In the genomic region with DNA sequence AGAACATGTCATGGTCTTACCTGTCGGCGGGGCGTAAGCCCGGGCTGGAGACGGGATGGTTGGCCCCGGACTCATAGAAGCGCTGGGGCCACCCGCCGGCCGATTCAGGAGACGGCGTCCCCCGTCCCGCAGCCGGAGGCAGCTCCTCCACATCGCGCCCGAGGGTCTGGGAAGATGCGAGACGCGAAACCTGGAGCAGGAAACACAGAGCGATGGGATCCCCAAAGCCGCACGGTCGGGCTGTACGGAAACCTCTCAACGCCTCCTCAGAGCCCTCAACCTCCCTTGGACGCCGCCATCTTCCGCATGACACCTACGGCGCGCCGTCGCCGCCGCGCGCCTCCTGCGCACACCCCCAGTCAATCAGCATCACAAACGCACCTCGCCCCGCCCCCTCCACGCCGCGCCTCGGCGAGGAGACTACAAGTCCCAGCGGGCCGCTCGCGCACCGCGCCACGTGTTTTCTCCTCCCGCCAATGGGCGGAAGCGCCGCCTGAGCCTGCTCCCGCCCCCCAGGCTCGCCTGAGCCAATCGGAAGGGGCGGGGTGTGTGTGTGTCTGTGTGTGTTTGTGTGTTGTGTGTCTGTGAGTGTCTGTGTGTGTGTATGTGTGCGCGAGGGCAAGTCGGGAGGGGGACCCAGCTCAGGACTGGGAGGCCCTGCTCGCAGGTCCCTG, we compare ENCODE assay signal across 8 cellular contexts. TPM values are rescaled to one million over a fixed set of nuclear protein-coding genes. Genes with fewer than 3 reads are reported as not detected.
DNase-seq lines count a peak whose midpoint lies in the region; ATAC-seq, FAIRE-seq and TF ChIP-seq lines count a peak whose summit lies in the region.

TSS of gene ATPAF2 (minus strand) at position 308 of the 674 bp plus-strand sequence. CDS start at position 153, 155 bp downstream.
TSS of gene GID4 (plus strand) at position 548 of the 674 bp plus-strand sequence. CDS start at position 605, 57 bp downstream.

- peaks cover 27% of the 10 kb centered on the region for H4K20me1 ChIP-seq in Loucy (ENCODE audit: insufficient read depth, low read length, poor library complexity, severe bottlenecking)

- H3K4me3 Mint-ChIP-seq in natural killer cell treated with Interleukin-12 subunit alpha and Interleukin-12 subunit beta and Interleukin-15 and Interleukin-18, amount 100 ng/mL, for 72 hours, result peak within 1 kb of the TSS; percentile 98

- H3K9ac ChIP-seq in ES-I3 (ENCODE audit: low read depth, low read length) (peak within 1 kb of the TSS; percentile 95), Loucy (ENCODE audit: low read depth, low read length, poor library complexity, severe bottlenecking) (peak within 1 kb of the TSS; percentile 87)

- peaks cover 4% of the 10 kb centered on the region for H3K36me3 Mint-ChIP-seq in natural killer cell treated with Interleukin-12 subunit alpha and Interleukin-12 subunit beta and Interleukin-15 and Interleukin-18, amount 100 ng/mL, for 72 hours

- DNase-seq in H54 (ENCODE audit: insufficient read length, low spot score), result peak; percentile 99
- DNase-seq in RWPE2 (ENCODE audit: low spot score), result peak; percentile 99
- DNase-seq in activated T-helper 9 cell treated with anti-CD3 and anti-CD28 coated beads, Interleukin-2, amount 50 U/mL, for 16 hours (ENCODE audit: low read depth), result peak; percentile 100
- peak; percentile 99 for DNase-seq in fibroblast of pulmonary artery (ENCODE audit: low read depth)
- DNase-seq in natural killer cell treated with Interleukin-12 subunit alpha and Interleukin-12 subunit beta and Interleukin-15 and Interleukin-18, amount 100 ng/mL, for 72 hours (ENCODE audit: low spot score), result peak; percentile 100
- DNase-seq in stimulated activated naive CD4-positive, alpha-beta T cell treated with Interleukin-2 at 50 U/mL for 16 hours (lab: John Stamatoyannopoulos, UW), result peak; percentile 99

- H3K27me3 ChIP-seq in Loucy (ENCODE audit: insufficient read depth, low read length, poor library complexity, severe bottlenecking), result no peaks in the 10 kb centered on the region
- no peaks in the 10 kb centered on the region for H3K27me3 ChIP-seq in RWPE2 (ENCODE audit: insufficient read depth, poor library complexity, severe bottlenecking)

- peak; percentile 87 for ATAC-seq in RWPE2 (ENCODE audit: low read depth)
- ATAC-seq in natural killer cell treated with Interleukin-12 subunit alpha and Interleukin-12 subunit beta and Interleukin-15 and Interleukin-18, amount 100 ng/mL, for 72 hours, result peak; percentile 96 to 98

- peak within 1 kb of the TSS; percentile 71 to 88 for H3K27ac Mint-ChIP-seq in natural killer cell treated with Interleukin-12 subunit alpha and Interleukin-12 subunit beta and Interleukin-15 and Interleukin-18, amount 100 ng/mL, for 72 hours

- no peaks in the 10 kb centered on the region for H3F3A ChIP-seq in Loucy (ENCODE audit: low read depth)

- peak within 1 kb of the TSS; percentile 97 for H2AFZ ChIP-seq in Loucy (ENCODE audit: low read length)

- peaks cover 36 to 48% of the 10 kb centered on the region in 2 donors for H3K4me1 Mint-ChIP-seq in natural killer cell treated with Interleukin-12 subunit alpha and Interleukin-12 subunit beta and Interleukin-15 and Interleukin-18, amount 100 ng/mL, for 72 hours (ENCODE audit: low read depth in 2 of 2)

- peak; percentile 58 for FAIRE-seq in H54 (lab: Jason Lieb, UNC)

- H3K36me3 ChIP-seq in ES-I3 (ENCODE audit: insufficient read depth, low read length) (no peaks in the 10 kb centered on the region), Loucy (ENCODE audit: insufficient read depth, low read length) (no peaks in the 10 kb centered on the region), RWPE2 (ENCODE audit: low read depth) (peaks cover 6% of the 10 kb centered on the region; the same call in 1 of the 2 replicates)

- H3K9me3 ChIP-seq in ES-I3 (ENCODE audit: control insufficient read depth, insufficient read depth, low read length) (no peaks in the 10 kb centered on the region), Loucy (ENCODE audit: insufficient read depth, low read depth, low read length) (no peaks in the 10 kb centered on the region), RWPE2 (ENCODE audit: severe bottlenecking) (no peaks in the 10 kb centered on the region)

- peak within 1 kb of the TSS; percentile 99 for H3K4me2 ChIP-seq in Loucy (ENCODE audit: low read depth, low read length, poor library complexity, severe bottlenecking)

- H3K9me2 ChIP-seq in Loucy (replicated peaks; ENCODE audit: low read depth, low read length), result no peaks in the 10 kb centered on the region

- peaks cover 6% of the 10 kb centered on the region; the same call in 1 of the 2 replicates for H3K4me1 ChIP-seq in ES-I3 (ENCODE audit: insufficient read depth, low read length)
- peaks cover 45% of the 10 kb centered on the region for H3K4me1 ChIP-seq in Loucy (ENCODE audit: insufficient read depth, low read length, poor library complexity, severe bottlenecking)
- no peaks in the 10 kb centered on the region for H3K4me1 ChIP-seq in RWPE2 (ENCODE audit: insufficient read depth, poor library complexity, severe bottlenecking)

- H3K79me2 ChIP-seq in Loucy (ENCODE audit: insufficient read depth, low read length), result peaks cover 68% of the 10 kb centered on the region

- H3K9me3 Mint-ChIP-seq in natural killer cell treated with Interleukin-12 subunit alpha and Interleukin-12 subunit beta and Interleukin-15 and Interleukin-18, amount 100 ng/mL, for 72 hours, result no peaks in the 10 kb centered on the region

- H3K27ac ChIP-seq in RWPE2 (ENCODE audit: poor library complexity, severe bottlenecking), result peak within 1 kb of the TSS; percentile 45

- no peaks in the 10 kb centered on the region for H3K27me3 Mint-ChIP-seq in natural killer cell treated with Interleukin-12 subunit alpha and Interleukin-12 subunit beta and Interleukin-15 and Interleukin-18, amount 100 ng/mL, for 72 hours

- H3K4me3 ChIP-seq in Loucy (ENCODE audit: low read length, poor library complexity, severe bottlenecking), result peak within 1 kb of the TSS; percentile 97
- H3K4me3 ChIP-seq in RWPE2 (ENCODE audit: severe bottlenecking), result peak within 1 kb of the TSS; percentile 58
- peak within 1 kb of the TSS; percentile 91 for H3K4me3 ChIP-seq in fibroblast of pulmonary artery (replicated peaks; ENCODE audit: low read depth, low read length)

- TF ChIP-seq POLR2A in H54 (IDR thresholded peaks at IDR 0.05; ENCODE audit: low read depth, low read length), result peak; percentile 48; the same call in 1 of the 2 replicates

- no peak for TF ChIP-seq CTCF in Loucy (conservative IDR thresholded peaks at IDR 0.05; ENCODE audit: low read length)
- no peak for TF ChIP-seq CTCF in RWPE2 (IDR thresholded peaks at IDR 0.05; ENCODE audit: poor library complexity, severe bottlenecking)
- TF ChIP-seq CTCF in fibroblast of pulmonary artery (IDR thresholded peaks at IDR 0.05; ENCODE audit: low read length, missing control alignments), result no peak

RNA-seq across cellular contexts. Expression of gene ATPAF2, which starts in this region (rescaled TPM):
- total RNA-seq in natural killer cell treated with Interleukin-12 subunit alpha and Interleukin-12 subunit beta and Interleukin-15 and Interleukin-18, amount 100 ng/mL, for 72 hours, result 10 to 100 TPM; 40.1 to 52.1 TPM

RNA-seq across cellular contexts. Expression of gene GID4, which starts in this region (rescaled TPM):
- total RNA-seq in natural killer cell treated with Interleukin-12 subunit alpha and Interleukin-12 subunit beta and Interleukin-15 and Interleukin-18, amount 100 ng/mL, for 72 hours, result 1 to 10 TPM; 7.5 to 9.0 TPM

Comparison
In these comparisons a context has a peak if more than half of its experiments do, and no peak if none do; other contexts are left out.
1. Peak in every context shown above with its lines: DNase-seq, ATAC-seq, H3K4me3 ChIP-seq and H3K27ac ChIP-seq.